Comparison of ENCODE assay signal across 9 cellular contexts in the genomic region with DNA sequence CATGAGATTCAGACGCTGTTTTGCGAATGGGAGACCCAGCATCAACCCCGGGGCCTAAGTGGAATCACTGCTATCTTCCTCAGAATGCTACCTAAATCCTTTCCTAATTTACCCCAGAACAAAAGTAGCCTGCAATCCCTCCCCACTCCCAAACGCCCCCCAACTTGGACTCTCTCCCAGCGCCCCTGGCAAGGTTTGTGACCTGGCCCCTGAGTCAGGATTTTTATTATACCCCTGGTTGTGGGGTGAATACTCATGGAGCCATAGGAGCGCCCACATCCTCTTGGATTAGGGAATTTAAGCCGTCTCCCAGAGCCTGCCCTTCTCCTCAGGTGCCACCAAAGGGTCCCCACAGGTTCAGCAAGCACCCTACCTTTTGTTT. TPM values are rescaled to one million over a fixed set of nuclear protein-coding genes. Genes with fewer than 3 reads are reported as not detected.
A peak's percentile ranks its signal among the peaks of the same experiment; 100 is the strongest.
DNase-seq lines count a peak whose midpoint lies in the region; ATAC-seq, FAIRE-seq and TF ChIP-seq lines count a peak whose summit lies in the region.
"Had no signal": no experiment of that assay in that cellular context is flagged by ENCODE, and none has a peak within 500 bp of the region (broad histone marks: within the 10 kb centered on the region; RNA-seq: fewer than 3 reads in every experiment).

No MANE protein-coding gene starts in this region.

- POLR2A ChIA-PET in A549 (lab: Yijun Ruan, JAX) = no interaction called here

- peak overlapping the region; percentile 73 for H3K9ac ChIP-seq in HUES6 (ENCODE audit: low read length)
- H3K9ac ChIP-seq in mucosa of rectum (ENCODE audit: low read depth in 1 of 2, low read length in 2 of 2) = peak overlapping the region; percentile 82 to 84

- CTCF ChIA-PET in A549 (lab: Yijun Ruan, JAX) = interaction anchor here (0.6 to 10.2 kb wide), 3 partner anchors 26 to 340 kb away, joined by 3 to 98 read pairs (median 3); a partner anchor contains a TSS

- no peaks in the 10 kb centered on the region for H3K27me3 ChIP-seq in HUES6 (ENCODE audit: control insufficient read depth, insufficient read depth, low read length)
- H3K27me3 ChIP-seq in breast epithelium = no peaks in the 10 kb centered on the region
- H3K27me3 ChIP-seq in mucosa of rectum (ENCODE audit: control insufficient read depth in 2 of 2, insufficient read depth in 2 of 2, low read length in 2 of 2) = no peaks in the 10 kb centered on the region

- TF ChIP-seq RAD21 in A549 (conservative IDR thresholded peaks at IDR 0.05 in 1 of 2, IDR thresholded peaks at IDR 0.05 in 1 of 2) = no peak

- H3K9me3 ChIP-seq in A549 (no peaks in the 10 kb centered on the region), HUES6 (ENCODE audit: control insufficient read depth, insufficient read depth, low read depth, low read length) (no peaks in the 10 kb centered on the region), breast epithelium (no peaks in the 10 kb centered on the region), mucosa of rectum (ENCODE audit: control insufficient read depth in 2 of 2, low read length in 2 of 2) (no peaks in the 10 kb centered on the region)

- no peak for TF ChIP-seq POLR2A in A549 (IDR thresholded peaks at IDR 0.05; ENCODE audit: low read length)
- TF ChIP-seq POLR2A in breast epithelium (IDR thresholded peaks at IDR 0.05) = peak; percentile 1

- H3K27ac ChIP-seq in A549 = peak overlapping the region; percentile 92 to 93
- H3K27ac ChIP-seq in HUES6 (ENCODE audit: low read depth, low read length) = peak overlapping the region; percentile 88; the same call in 1 of the 2 replicates
- peak overlapping the region; percentile 95 to 97 for H3K27ac ChIP-seq in breast epithelium
- peak overlapping the region; percentile 94 to 95 for H3K27ac ChIP-seq in mucosa of rectum (ENCODE audit: low read depth in 2 of 2, low read length in 2 of 2)

- H3K4me3 ChIP-seq in A549 (peak overlapping the region; percentile 53), HUES6 (ENCODE audit: low read depth, low read length) (peak overlapping the region; percentile 86), breast epithelium (peak overlapping the region; percentile 60 to 75 (median 69)), mucosa of rectum (ENCODE audit: low read length in 2 of 2) (peak overlapping the region; percentile 62 to 87)

- FAIRE-seq in A549 (lab: Jason Lieb, UNC) (no peak), D721Med (lab: Jason Lieb, UNC) (no peak)
- FAIRE-seq: TTC549 had no signal

- H3K4me2 ChIP-seq in A549 = peak overlapping the region; percentile 82

- TF ChIP-seq CTCF in A549 (IDR thresholded peaks at IDR 0.05) = no peak
- TF ChIP-seq CTCF in breast epithelium (IDR thresholded peaks at IDR 0.05) = no peak
- no peak for TF ChIP-seq CTCF in D721Med (IDR thresholded peaks at IDR 0.05; ENCODE audit: insufficient read depth, missing control alignments)

- H3K4me1 ChIP-seq in A549 (peaks cover 21% of the 10 kb centered on the region; the same call in 2 of the 3 replicates), HUES6 (ENCODE audit: control insufficient read depth, insufficient read depth, low read length) (peaks cover 16% of the 10 kb centered on the region), breast epithelium (peaks cover 4 to 16% of the 10 kb centered on the region in 2 donors), mucosa of rectum (ENCODE audit: control insufficient read depth in 2 of 2, insufficient read depth in 2 of 2, low read length in 2 of 2) (peaks cover 15 to 16% of the 10 kb centered on the region in 2 donors)

- H3K36me3 ChIP-seq in HUES6 (ENCODE audit: control insufficient read depth, insufficient read depth, low read length) (peaks cover 14% of the 10 kb centered on the region), breast epithelium (no peaks in the 10 kb centered on the region), mucosa of rectum (ENCODE audit: control insufficient read depth in 2 of 2, insufficient read depth in 2 of 2, low read length in 2 of 2) (peaks cover 0 to 2% of the 10 kb centered on the region in 2 donors)

- intact Hi-C loops in breast epithelium (cut with DNase I; ENCODE audit: low total_unique reads) = no loop called here

- 12% methylated on average over 7 of the region's 7 CpGs for WGBS in A549 (ENCODE audit: missing lambda C conversion rate)

- no peak for ATAC-seq in A549

- no peak for TF ChIP-seq EP300 in A549 (IDR thresholded peaks at IDR 0.05)

- DNase-seq in A549 (ENCODE audit: low read depth in 1 of 2, low spot score in 1 of 2) = no peak
- no peak for DNase-seq in breast epithelium (ENCODE audit: low spot score in 2 of 2)
- no peak for DNase-seq in amniotic stem cell (lab: John Stamatoyannopoulos, UW)
- DNase-seq in NCI-H446 (lab: John Stamatoyannopoulos, UW) = no peak
- DNase-seq in D721Med (ENCODE audit: insufficient read length, low spot score) = no peak
- DNase-seq in NCI-H2081 treated with DMSO at 0.1 percent for 48 hours (lab: John Stamatoyannopoulos, UW) = no peak

TF ChIP-seq in A549, 52 proteins besides CTCF, POLR2A, EP300 and RAD21:
- TF ChIP-seq KDM1A (IDR thresholded peaks at IDR 0.05; ENCODE audit: low read depth) = no peak
- TF ChIP-seq KDM5A (IDR thresholded peaks at IDR 0.05) = no peak
- no peak for TF ChIP-seq SREBF2 (IDR thresholded peaks at IDR 0.05)
- no peak for TF ChIP-seq PHF8 (IDR thresholded peaks at IDR 0.05; ENCODE audit: borderline replicate concordance, low read depth)
- no peak for TF ChIP-seq BHLHE40 (IDR thresholded peaks at IDR 0.05; ENCODE audit: low read depth, low read length)
- TF ChIP-seq RARB (CRISPR knock-in tag; IDR thresholded peaks at IDR 0.05) = no peak
- TF ChIP-seq ZC3H11A (IDR thresholded peaks at IDR 0.05) = no peak
- no peak for TF ChIP-seq JUN (IDR thresholded peaks at IDR 0.05)
- no peak for TF ChIP-seq RCOR1 (IDR thresholded peaks at IDR 0.05; ENCODE audit: low read depth, low read length)
- no peak for TF ChIP-seq HEYL (CRISPR knock-in tag; IDR thresholded peaks at IDR 0.05)
- no peak for TF ChIP-seq ESRRA (IDR thresholded peaks at IDR 0.05; ENCODE audit: borderline replicate concordance, low read length)
- no peak for TF ChIP-seq GATA3 (IDR thresholded peaks at IDR 0.05; ENCODE audit: borderline replicate concordance)
- no peak for TF ChIP-seq JUNB (IDR thresholded peaks at IDR 0.05)
- no peak for TF ChIP-seq EHF (CRISPR knock-in tag; IDR thresholded peaks at IDR 0.05)
- no peak for TF ChIP-seq CEBPB (IDR thresholded peaks at IDR 0.05)
- TF ChIP-seq NR3C1 (IDR thresholded peaks at IDR 0.05) = no peak
- no peak for TF ChIP-seq TFCP2L1 (CRISPR knock-in tag; IDR thresholded peaks at IDR 0.05)
TF ChIP-seq in A549: peak in this region for 0.

RNA-seq across cellular contexts. Expression of a gene that starts 0.4 kb away (rescaled TPM):
- 48.2 and 67.0 TPM in 2 replicates for polyA plus RNA-seq in A549 (2011; rRNA removed)
- 63.4 and 78.3 TPM in 2 replicates for polyA plus RNA-seq in A549 (2012; cell fraction: cytosol; rRNA removed)
- polyA plus RNA-seq in A549 (2012; cell fraction: nucleus; rRNA removed) = 30.2 and 41.3 TPM in 2 replicates
- polyA plus RNA-seq in A549 (2017; fragmentation: RNase III; extraction: RNeasy Plus Mini Kit Qiagen cat#74134 plus additional on column Dnase treatment) = 68.6 to 92.7 TPM (median 83.9 TPM) in 3 replicates
- polyA minus RNA-seq in A549 (2011; rRNA and poly(A)+ RNA removed) = 21.6 and 24.3 TPM in 2 replicates
- total RNA-seq in breast epithelium = 10 to 100 TPM; 29.6 to 52.8 (median 43.2) TPM

RNA-seq across cellular contexts. Expression of a gene that starts 5.4 kb away (rescaled TPM):
- polyA plus RNA-seq in A549 (2011; rRNA removed) (2,280 and 2,307 TPM in 2 replicates), A549 (2017; fragmentation: RNase III; extraction: RNeasy Plus Mini Kit Qiagen cat#74134 plus additional on column Dnase treatment) (3,268 to 3,485 TPM (median 3,270 TPM) in 3 replicates)
- polyA plus RNA-seq in A549 (2012; cell fraction: cytosol; rRNA removed) = 3,071 and 4,505 TPM in 2 replicates
- polyA plus RNA-seq in A549 (2012; cell fraction: nucleus; rRNA removed) = 1,396 and 2,143 TPM in 2 replicates
- 519 and 631 TPM in 2 replicates for polyA minus RNA-seq in A549 (2011; rRNA and poly(A)+ RNA removed)
- total RNA-seq in breast epithelium = 1,000 to 10,000 TPM; 1,725 to 2,481 (median 1,981) TPM

RNA-seq across cellular contexts. Expression of a gene that starts 24.7 kb away (rescaled TPM):
- polyA plus RNA-seq in A549 (2011; rRNA removed) (72.4 and 91.6 TPM in 2 replicates), A549 (2017; fragmentation: RNase III; extraction: RNeasy Plus Mini Kit Qiagen cat#74134 plus additional on column Dnase treatment) (51.4 to 54.2 TPM (median 51.6 TPM) in 3 replicates)
- polyA plus RNA-seq in A549 (2012; cell fraction: cytosol; rRNA removed) = 54.6 and 74.3 TPM in 2 replicates
- polyA plus RNA-seq in A549 (2012; cell fraction: nucleus; rRNA removed) = 246 and 261 TPM in 2 replicates
- polyA minus RNA-seq in A549 (2011; rRNA and poly(A)+ RNA removed) = 190 and 196 TPM in 2 replicates
- 100 to 1,000 TPM; 132 to 243 (median 146) TPM for total RNA-seq in breast epithelium

RNA-seq across cellular contexts. Expression of a gene that starts 34.7 kb away (rescaled TPM):
- polyA plus RNA-seq in A549 (2011; rRNA removed) = 2.1 and 2.7 TPM in 2 replicates
- 1.0 and 1.1 TPM in 2 replicates for polyA plus RNA-seq in A549 (2012; cell fraction: cytosol; rRNA removed)
- polyA plus RNA-seq in A549 (2012; cell fraction: nucleus; rRNA removed) = 1.5 and 1.9 TPM in 2 replicates
- 2.3 to 3.2 TPM (median 2.7 TPM) in 3 replicates for polyA plus RNA-seq in A549 (2017; fragmentation: RNase III; extraction: RNeasy Plus Mini Kit Qiagen cat#74134 plus additional on column Dnase treatment)
- polyA minus RNA-seq in A549 (2011; rRNA and poly(A)+ RNA removed) = 11.1 TPM in 2 replicates
- 1 to 10 TPM; 3.6 to 4.8 (median 4.7) TPM for total RNA-seq in breast epithelium

RNA-seq across cellular contexts. Expression of a gene that starts 36.3 kb away (rescaled TPM):
- polyA plus RNA-seq in A549 (2011; rRNA removed) (9,351 and 11,089 TPM in 2 replicates), A549 (2017; fragmentation: RNase III; extraction: RNeasy Plus Mini Kit Qiagen cat#74134 plus additional on column Dnase treatment) (8,804 to 9,815 TPM (median 8,860 TPM) in 3 replicates)
- 8,653 and 13,364 TPM in 2 replicates for polyA plus RNA-seq in A549 (2012; cell fraction: cytosol; rRNA removed)
- 1,885 and 3,723 TPM in 2 replicates for polyA plus RNA-seq in A549 (2012; cell fraction: nucleus; rRNA removed)
- 1,480 and 1,855 TPM in 2 replicates for polyA minus RNA-seq in A549 (2011; rRNA and poly(A)+ RNA removed)
- total RNA-seq in breast epithelium = 1,000 to 10,000 TPM; 3,675 to 5,580 (median 4,429) TPM
